ENCODE assay signal across 8 cellular contexts in the genomic region with DNA sequence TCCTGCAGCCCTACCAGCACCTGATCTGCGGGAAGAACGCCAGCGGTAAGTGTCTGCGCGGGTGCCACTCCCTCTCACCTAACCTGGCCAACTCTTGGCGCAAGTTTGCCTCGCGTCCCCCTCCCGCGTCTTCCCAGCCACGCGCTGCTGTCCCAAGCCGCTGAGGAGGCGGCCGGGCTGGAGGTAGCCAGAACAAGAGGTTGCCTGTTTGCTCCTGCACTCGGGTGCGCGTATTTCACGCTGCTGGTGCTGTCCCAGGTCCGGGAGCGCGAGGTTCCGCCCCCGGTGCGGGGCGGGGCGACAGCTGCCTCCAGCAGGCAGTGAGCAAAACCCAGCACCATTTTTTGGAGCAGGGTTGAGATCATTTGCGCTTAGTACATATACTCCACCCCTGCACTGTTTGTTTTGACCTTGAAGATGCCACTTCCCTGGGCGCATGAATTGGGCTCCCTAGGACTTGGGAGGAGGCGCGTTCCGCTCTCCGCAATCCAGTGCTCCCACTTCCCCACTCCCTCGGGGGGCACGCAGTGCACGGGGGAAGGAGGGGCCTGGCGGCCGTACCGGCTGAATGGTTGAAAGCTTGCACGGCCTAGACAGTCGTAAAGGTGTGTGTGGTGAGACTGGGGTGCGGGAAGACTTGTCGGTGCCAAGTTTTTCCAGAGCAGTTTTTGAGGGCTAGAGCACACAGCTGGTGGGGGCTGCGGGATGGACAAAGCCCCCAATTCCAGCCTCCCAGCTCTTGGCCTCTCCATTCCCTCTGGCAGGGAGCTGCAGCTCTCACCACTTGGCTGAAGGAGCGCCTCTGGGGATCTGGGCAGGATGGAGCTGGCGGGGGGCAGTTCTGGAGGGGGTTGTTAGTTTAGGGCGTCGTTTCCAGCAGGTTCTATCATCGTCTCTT.
DNase-seq lines count a peak whose midpoint lies in the region; ATAC-seq and TF ChIP-seq lines count a peak whose summit lies in the region.

No MANE protein-coding gene starts in this region.

- H3K27me3 ChIP-seq in CD8-positive, alpha-beta T cell (ENCODE audit: insufficient read depth, low read length): no peaks in the 10 kb centered on the region
- H3K27me3 ChIP-seq in esophagus (ENCODE audit: control insufficient read depth in 1 of 2, insufficient read depth in 2 of 2, low read length in 2 of 2) (no peaks in the 10 kb centered on the region), neuronal stem cell (ENCODE audit: control insufficient read depth in 3 of 3, insufficient read depth in 3 of 3, low read depth in 1 of 3, low read length in 3 of 3) (peaks cover 4 to 35% (median 18%) of the 10 kb centered on the region in 3 experiments), thymus (ENCODE audit: control insufficient read depth, insufficient read depth) (no peaks in the 10 kb centered on the region)

- no peak overlapping the region for H2BK15ac ChIP-seq in neuronal stem cell (ENCODE audit: low read length)

- DNase-seq in CD8-positive, alpha-beta T cell: peak; percentile 60 to 88 (median 74)
- DNase-seq in NCI-H2029 (lab: John Stamatoyannopoulos, UW) (peak; percentile 46), activated T-cell treated with anti-CD3 and anti-CD28 coated beads for 1 hour (ENCODE audit: low read depth) (peak; percentile 68), neuronal stem cell (ENCODE audit: low spot score) (no peak), NCI-H526 treated with DMSO at 0.1 percent for 48 hours (lab: John Stamatoyannopoulos, UW) (no peak)

- H2AK5ac ChIP-seq in neuronal stem cell (ENCODE audit: low read depth, low read length): peak overlapping the region; percentile 78

- no peaks in the 10 kb centered on the region for H3K36me3 ChIP-seq in CD8-positive, alpha-beta T cell (ENCODE audit: insufficient read depth, low read length)
- no peaks in the 10 kb centered on the region for H3K36me3 ChIP-seq in esophagus (ENCODE audit: control insufficient read depth in 2 of 2, insufficient read depth in 2 of 2, low read length in 1 of 2)
- H3K36me3 ChIP-seq in neuronal stem cell (replicated peaks in 1 of 2; ENCODE audit: control insufficient read depth in 2 of 2, insufficient read depth in 2 of 2, low read length in 2 of 2): no peaks in the 10 kb centered on the region
- H3K36me3 ChIP-seq in thymus (ENCODE audit: control insufficient read depth, insufficient read depth): no peaks in the 10 kb centered on the region

- no peak overlapping the region for H4K8ac ChIP-seq in neuronal stem cell (ENCODE audit: low read depth, low read length)

- no peaks in the 10 kb centered on the region for H3K9me3 Mint-ChIP-seq in CD8-positive, alpha-beta T cell

- 0 to 1% methylated on average over 48 to 49 of the region's 49 CpGs for WGBS in esophagus, 2 donors
- no CpG with 5 or more reads among the region's 49 CpGs for WGBS in neuronal stem cell (ENCODE audit: extremely low coverage in 2 of 2, insufficient read length in 2 of 2, insufficient replicate concordance in 1 of 2), 2 donors
- under 1% methylated on average over 49 of the region's 49 CpGs for WGBS in thymus

- peak overlapping the region; percentile 60 for H3K23ac ChIP-seq in neuronal stem cell (ENCODE audit: low read depth, low read length, poor library complexity)

- peak; percentile 49 for ATAC-seq in CD8-positive, alpha-beta T cell
- no peak for ATAC-seq in HG03457 (IDR thresholded peaks at IDR 0.05; ENCODE audit: unreplicated experiment)

- H2AFZ ChIP-seq in neuronal stem cell (ENCODE audit: low read length): peak overlapping the region; percentile 92

- no peak overlapping the region for H2BK12ac ChIP-seq in neuronal stem cell (ENCODE audit: low read length)

- H3K27me3 Mint-ChIP-seq in CD8-positive, alpha-beta T cell (ENCODE audit: low read depth): no peaks in the 10 kb centered on the region

- peak overlapping the region; percentile 95 for H3K27ac Mint-ChIP-seq in CD8-positive, alpha-beta T cell

- H2BK120ac ChIP-seq in neuronal stem cell (ENCODE audit: low read depth, low read length): peak overlapping the region; percentile 55

- H3K9me3 ChIP-seq in CD8-positive, alpha-beta T cell (ENCODE audit: low read length): no peaks in the 10 kb centered on the region
- no peaks in the 10 kb centered on the region for H3K9me3 ChIP-seq in esophagus (ENCODE audit: control insufficient read depth in 2 of 2, insufficient read depth in 1 of 2, low read depth in 1 of 2, low read length in 1 of 2)
- peaks cover 0 to 2% of the 10 kb centered on the region in 2 donors for H3K9me3 ChIP-seq in neuronal stem cell (replicated peaks in 1 of 2; ENCODE audit: control insufficient read depth in 2 of 2, insufficient read depth in 1 of 2, low read depth in 1 of 2, low read length in 2 of 2)
- H3K9me3 ChIP-seq in thymus (ENCODE audit: control insufficient read depth): no peaks in the 10 kb centered on the region

- H3K36me3 Mint-ChIP-seq in CD8-positive, alpha-beta T cell: peaks cover 11% of the 10 kb centered on the region

- peak overlapping the region; percentile 81 for H3K27ac ChIP-seq in CD8-positive, alpha-beta T cell (ENCODE audit: low read depth, low read length)
- H3K27ac ChIP-seq in esophagus (ENCODE audit: low read depth in 2 of 2, low read length in 1 of 2): peak overlapping the region; percentile 84 to 88
- H3K27ac ChIP-seq in neuronal stem cell (replicated peaks; ENCODE audit: low read length): no peak overlapping the region
- H3K27ac ChIP-seq in thymus (ENCODE audit: low read depth): peak overlapping the region; percentile 95

- H3K4me1 ChIP-seq in CD8-positive, alpha-beta T cell (ENCODE audit: insufficient read depth, low read length): peaks cover 29% of the 10 kb centered on the region
- H3K4me1 ChIP-seq in esophagus (ENCODE audit: control insufficient read depth in 2 of 2, insufficient read depth in 2 of 2, low read length in 1 of 2): peaks cover 0 to 5% of the 10 kb centered on the region in 2 donors
- H3K4me1 ChIP-seq in neuronal stem cell (ENCODE audit: control insufficient read depth in 2 of 2, insufficient read depth in 1 of 2, low read depth in 1 of 2, low read length in 2 of 2): peaks cover 4 to 7% of the 10 kb centered on the region in 2 donors
- peaks cover 19% of the 10 kb centered on the region for H3K4me1 ChIP-seq in thymus (ENCODE audit: control insufficient read depth, insufficient read depth, low read length)

- H3K4ac ChIP-seq in neuronal stem cell (ENCODE audit: low read length): no peak overlapping the region

- H3K18ac ChIP-seq in neuronal stem cell (ENCODE audit: low read length): peak overlapping the region; percentile 88

- intact Hi-C loops in CD8-positive, alpha-beta T cell (cut with DNase I, micrococcal nuclease): loop anchor here (2.0 to 5.0 kb wide), 4 partner anchors 53 to 1018 kb away; a partner anchor contains a TSS

- POLR2A ChIA-PET in CD8-positive, alpha-beta T cell (lab: Charles Lee): interaction anchor here (0.7 to 4.4 kb wide), 20 partner anchors 9 to 364 kb away, joined by 3 to 76 read pairs (median 5); a partner anchor contains a TSS

- H3K4me1 Mint-ChIP-seq in CD8-positive, alpha-beta T cell (ENCODE audit: low read depth): peaks cover 58% of the 10 kb centered on the region

- peaks cover 12% of the 10 kb centered on the region for H3K79me1 ChIP-seq in neuronal stem cell (ENCODE audit: low read depth, low read length)

- H4K91ac ChIP-seq in neuronal stem cell (ENCODE audit: low read depth, low read length, poor library complexity): no peak overlapping the region

- peak overlapping the region; percentile 93 for H3K4me3 Mint-ChIP-seq in CD8-positive, alpha-beta T cell

- no peak for TF ChIP-seq CTCF in CD8-positive, alpha-beta T cell (IDR thresholded peaks at IDR 0.05)

- no peak overlapping the region for H3K14ac ChIP-seq in neuronal stem cell (ENCODE audit: low read length)

- CTCF ChIA-PET in CD8-positive, alpha-beta T cell (lab: Charles Lee): interaction anchor here (0.7 to 5.6 kb wide), 16 partner anchors 12 to 1093 kb away, joined by 3 to 65 read pairs (median 4); no protein-coding TSS in a partner anchor

- peak overlapping the region; percentile 68 for H3K9ac ChIP-seq in neuronal stem cell (ENCODE audit: low read depth, low read length, poor library complexity)

- H2BK5ac ChIP-seq in neuronal stem cell (ENCODE audit: low read length): no peak overlapping the region

- peak overlapping the region; percentile 99 for H3K4me2 ChIP-seq in neuronal stem cell (ENCODE audit: insufficient read depth, low read length, poor library complexity, severe bottlenecking)

- H3K4me3 ChIP-seq in CD8-positive, alpha-beta T cell (ENCODE audit: low read depth, low read length): peak overlapping the region; percentile 69
- H3K4me3 ChIP-seq in esophagus (ENCODE audit: low read depth in 1 of 2, low read length in 2 of 2) (peak overlapping the region; percentile 61 to 67), neuronal stem cell (ENCODE audit: low read length in 2 of 2) (peak overlapping the region; percentile 59 to 84), thymus (ENCODE audit: low read length) (peak overlapping the region; percentile 65)

Comparison
In these comparisons a context has a peak if more than half of its experiments do, and no peak if none do; other contexts are left out.
1. DNase-seq: peak in CD8-positive, alpha-beta T cell (7 of 7), NCI-H2029 (single experiment) and activated T-cell treated with anti-CD3 and anti-CD28 coated beads for 1 hour (single experiment); none in neuronal stem cell (single experiment) and NCI-H526 treated with DMSO at 0.1 percent for 48 hours (single experiment).
2. Peak in every context shown above with its lines, with median percentiles within 50 percentile points of each other: H3K4me3 ChIP-seq.